23 cellular contexts compared by ENCODE assay signal in the genomic region with DNA sequence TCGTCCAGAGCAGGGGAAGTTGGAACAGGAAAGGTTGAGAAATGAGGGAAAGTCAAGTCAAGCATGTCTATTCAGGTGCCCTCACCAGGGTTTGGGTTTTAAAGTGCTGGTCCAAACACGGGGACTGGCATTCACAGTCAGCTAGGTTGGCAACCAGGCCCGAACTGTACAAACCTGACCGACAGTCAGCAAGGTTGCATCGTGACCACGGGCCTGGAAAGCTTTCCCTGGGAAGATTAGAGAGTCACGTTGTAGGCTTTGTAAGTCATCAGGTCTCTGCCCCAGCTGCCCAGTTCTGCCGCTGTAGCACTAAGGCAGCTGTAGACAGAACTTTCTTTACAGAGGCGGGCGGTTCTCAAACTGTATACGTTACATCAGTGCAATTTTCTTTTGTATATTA. TPM values are rescaled to one million over a fixed set of nuclear protein-coding genes. Genes with fewer than 3 reads are reported as not detected.
"Had no signal": no experiment of that assay in that cellular context is flagged by ENCODE, and none has a peak within 500 bp of the region (broad histone marks: within the 10 kb centered on the region; RNA-seq: fewer than 3 reads in every experiment).

No MANE protein-coding gene starts in this region.

- H3K27ac ChIP-seq: SJSA1, SK-N-MC had no signal

- H3K27me3 ChIP-seq: MG63, SJSA1 had no signal

- H3K9me3 ChIP-seq: MG63, SJSA1 had no signal

- H3K36me3 ChIP-seq: MG63, SJSA1 had no signal

- H3K4me1 ChIP-seq: SJSA1 had no signal

- H3K4me3 ChIP-seq: MG63, SJSA1, SK-N-MC had no signal

- FAIRE-seq: RCC 7860 had no signal

- DNase-seq: KBM-7, MG63, NCI-H1092, NCI-H1105 treated with DMSO at 0.1 percent for 48 hours, NCI-H1417 treated with DMSO at 0.1 percent for 48 hours, NCI-H146, NCI-H1694 treated with DMSO at 0.1 percent for 48 hours, NCI-H1930, NCI-H2081, NCI-H2107, NCI-H2171, NCI-H345, NCI-H446 treated with DMSO at 0.1 percent for 48 hours, NCI-H524 treated with DMSO at 0.1 percent for 48 hours, NCI-H69, NCI-H774, Right ventricle myocardium superior, RPMI8226, SIG-M5 had no signal

RNA-seq across cellular contexts. Expression of a gene that starts 7.4 kb away (rescaled TPM):
- total RNA-seq: HT-29, Right ventricle myocardium superior, SJSA1 had no signal

RNA-seq across cellular contexts. Expression of a gene that starts 9.9 kb away (rescaled TPM):
- total RNA-seq: HT-29, Right ventricle myocardium superior, SJSA1 had no signal

RNA-seq across cellular contexts. Expression of a gene that starts 24.6 kb away (rescaled TPM):
- total RNA-seq: HT-29, Right ventricle myocardium superior, SJSA1 had no signal

RNA-seq across cellular contexts. Expression of a gene that starts 35.0 kb away (rescaled TPM):
- total RNA-seq: HT-29, Right ventricle myocardium superior, SJSA1 had no signal

RNA-seq across cellular contexts. Expression of a gene that starts 45.7 kb away (rescaled TPM):
- total RNA-seq: HT-29, Right ventricle myocardium superior, SJSA1 had no signal
